33 cellular contexts compared by ENCODE assay signal in genomic region chr1:225681231-225681630, GRCh38.
"Had no signal": no experiment of that assay in that cellular context is flagged by ENCODE, and none has a peak within 500 bp of the region (broad histone marks: within the 10 kb centered on the region; RNA-seq: fewer than 3 reads in every experiment).

No MANE protein-coding gene starts in this region.

- H3K27ac ChIP-seq: adrenal gland, body of pancreas, brain microvascular endothelial cell, breast epithelium, VCaP had no signal

- H3K36me3 ChIP-seq: adrenal gland, brain microvascular endothelial cell, breast epithelium had no signal

- ATAC-seq: activated CD8-positive, alpha-beta T cell treated with anti-CD3 and anti-CD28 coated beads for 36 hours; activated naive CD4-positive, alpha-beta T cell treated with anti-CD3 and anti-CD28 coated beads, Interleukin-2, amount 50 U/mL, for 72 hours; activated T-cell treated with anti-CD3 and anti-CD28 coated beads, Interleukin-2, amount 50 U/mL, for 4 hours; activated T-cell treated with anti-CD3 and anti-CD28 coated beads, Interleukin-2, amount 50 U/mL, for 72 hours; activated T-helper 17 cell treated with anti-CD3 and anti-CD28 coated beads, Interleukin-2, amount 50 U/mL, for 72 hours; body of pancreas had no signal

- DNase-seq: activated B cell treated with CpG ODN at 0.5 μM for 24 hours; activated CD4-positive, alpha-beta memory T cell treated with anti-CD3 and anti-CD28 coated beads for 36 hours; activated CD4-positive, alpha-beta T cell treated with anti-CD3 and anti-CD28 coated beads for 4 hours; activated CD4-positive, alpha-beta T cell treated with anti-CD3 and anti-CD28 coated beads, Interleukin-2, amount 10 ng/mL, durations not matched to agents 24 days and 14 days; activated CD4-positive, alpha-beta T cell treated with anti-CD3 and anti-CD28 coated beads, Interleukin-2, amount 50 U/mL, for 1 hour; activated CD4-positive, alpha-beta T cell treated with anti-CD3 and anti-CD28 coated beads, Interleukin-2, amount 50 U/mL, for 4 hours; activated CD4-positive, CD25-positive, alpha-beta regulatory T cell treated with anti-CD3 and anti-CD28 coated beads, Interleukin-2, amount 50 U/mL, for 72 hours; activated CD8-positive, alpha-beta memory T cell treated with anti-CD3 and anti-CD28 coated beads, Interleukin-2, amount 50 U/mL, for 4 hours; activated CD8-positive, alpha-beta T cell treated with anti-CD3 and anti-CD28 coated beads for 36 hours; activated effector memory CD4-positive, alpha-beta T cell treated with anti-CD3 and anti-CD28 coated beads, Interleukin-2, amount 50 U/mL, for 16 hours; activated gamma-delta T cell treated with Interleukin-2 at 50 U/mL for 16 hours; activated naive CD4-positive, alpha-beta T cell; activated naive CD4-positive, alpha-beta T cell treated with anti-CD3 and anti-CD28 coated beads for 36 hours; activated naive CD4-positive, alpha-beta T cell treated with anti-CD3 and anti-CD28 coated beads, Interleukin-2, amount 50 U/mL, for 16 hours; activated naive CD8-positive, alpha-beta T cell treated with anti-CD3 and anti-CD28 coated beads for 36 hours; activated T-cell treated with anti-CD3 and anti-CD28 coated beads for 4 hours; activated T-cell treated with anti-CD3 and anti-CD28 coated beads, Interleukin-2, amount 50 U/mL, for 1 hour; activated T-cell treated with anti-CD3 and anti-CD28 coated beads, Interleukin-2, amount 50 U/mL, for 4 hours; activated T-cell treated with anti-CD3 and anti-CD28 coated beads, Interleukin-2, amount 50 U/mL, for 72 hours; adrenal gland; amniotic stem cell; aorta; body of pancreas; brain microvascular endothelial cell; central memory CD4-positive, alpha-beta T cell; T-helper 2 cell; T-helper 9 cell had no signal

- H3K9me3 ChIP-seq: adrenal gland, body of pancreas, breast epithelium had no signal

- H3K4me1 ChIP-seq: adrenal gland, body of pancreas, breast epithelium had no signal

- H3K4me3 ChIP-seq: adrenal gland, body of pancreas, breast epithelium had no signal

- H3K27me3 ChIP-seq: adrenal gland, body of pancreas, brain microvascular endothelial cell, breast epithelium had no signal

- FAIRE-seq: astrocyte, TTC549 had no signal
